In genomic region chr3:67853520-67853919, GRCh38 we compare ENCODE assay signal across 5 cellular contexts.
"Had no signal": no experiment of that assay in that cellular context is flagged by ENCODE, and none has a peak within 500 bp of the region (broad histone marks: within the 10 kb centered on the region; RNA-seq: fewer than 3 reads in every experiment).

No MANE protein-coding gene starts in this region.

- DNase-seq: H9, HCEC 1CT, IMR-90 had no signal

- ATAC-seq: GM23338, K562 had no signal
